In the genomic region with DNA sequence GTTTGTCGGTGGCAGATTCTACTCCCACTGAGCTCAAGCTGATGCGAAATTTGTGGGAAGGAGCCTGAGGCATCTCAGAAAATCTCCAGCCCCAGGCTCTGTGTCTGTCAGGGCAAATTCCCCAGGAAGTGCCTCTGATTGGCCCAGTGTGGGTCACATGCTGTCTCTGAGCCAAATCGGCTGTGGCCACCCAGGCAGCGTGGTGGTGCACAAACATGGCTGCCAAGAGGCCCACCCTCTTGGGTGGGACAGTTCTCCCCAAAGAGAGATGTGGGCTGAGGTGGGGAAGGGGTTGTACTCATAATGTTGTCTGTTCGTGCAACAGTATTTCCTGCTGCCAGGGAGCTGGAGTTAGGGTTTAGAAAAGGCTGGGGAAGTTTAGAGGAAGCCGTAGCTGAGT, we compare ENCODE assay signal across 15 cellular contexts.
A peak's percentile ranks its signal among the peaks of the same experiment; 100 is the strongest.
DNase-seq lines count a peak whose midpoint lies in the region; ATAC-seq and TF ChIP-seq lines count a peak whose summit lies in the region.
"Had no signal": no experiment of that assay in that cellular context is flagged by ENCODE, and none has a peak within 500 bp of the region (broad histone marks: within the 10 kb centered on the region; RNA-seq: fewer than 3 reads in every experiment).

No MANE protein-coding gene starts in this region.

- H3K27ac ChIP-seq in HCT116 (ENCODE audit: low read depth, low read length) (no peak overlapping the region), MM.1S (ENCODE audit: low read length) (no peak overlapping the region), SU-DHL-6 (ENCODE audit: low read depth, low read length) (no peak overlapping the region), esophagus muscularis mucosa (replicated peaks in 1 of 4) (no peak overlapping the region)
- H3K27ac ChIP-seq: C4-2B had no signal

- H3K27me3 ChIP-seq in HCT116 (ENCODE audit: insufficient read depth, low read length) (0 out of 2 replicates have a peak, but pooled peaks cover 7% of the 10 kb centered on the region), MM.1S (replicated peaks; ENCODE audit: insufficient read depth, low read length) (peaks cover 3% of the 10 kb centered on the region; the same call in 1 of the 2 replicates), SU-DHL-6 (ENCODE audit: low read length) (no peaks in the 10 kb centered on the region), esophagus muscularis mucosa (peaks cover 0 to 33% (median 0%) of the 10 kb centered on the region in 4 donors)

- ATAC-seq in HCT116 (peak; percentile 81), HG03097 (IDR thresholded peaks at IDR 0.05; ENCODE audit: low FRiP score, unreplicated experiment) (no peak)
- no peak for ATAC-seq in effector memory CD8-positive, alpha-beta T cell (replicated peaks)
- ATAC-seq: T-helper 17 cell had no signal

- no peaks in the 10 kb centered on the region for H3K4me1 Mint-ChIP-seq in effector memory CD8-positive, alpha-beta T cell (ENCODE audit: low read depth in 2 of 2)
- H3K4me1 Mint-ChIP-seq: T-helper 17 cell had no signal

- no TSS peak for BruUV-seq in HCT116 (replicated peaks; lab: Mats Ljungman, UMichigan)

- H3K9me3 ChIP-seq in HCT116 (ENCODE audit: control insufficient read depth in 1 of 2, insufficient read depth in 1 of 2, low read depth in 1 of 2, low read length in 2 of 2), result no peaks in the 10 kb centered on the region
- H3K9me3 ChIP-seq in MM.1S (replicated peaks; ENCODE audit: insufficient read depth, low read length), result no peaks in the 10 kb centered on the region
- H3K9me3 ChIP-seq in SU-DHL-6 (ENCODE audit: insufficient read depth, low read length), result no peaks in the 10 kb centered on the region
- H3K9me3 ChIP-seq in esophagus muscularis mucosa, result no peaks in the 10 kb centered on the region

- TF ChIP-seq EP300 in esophagus muscularis mucosa (IDR thresholded peaks at IDR 0.05), result no peak

- H3K36me3 ChIP-seq in HCT116 (ENCODE audit: control insufficient read depth in 1 of 2, insufficient read depth in 2 of 2, low read length in 2 of 2) (no peaks in the 10 kb centered on the region), MM.1S (replicated peaks; ENCODE audit: insufficient read depth, low read length) (no peaks in the 10 kb centered on the region), SU-DHL-6 (ENCODE audit: low read length) (no peaks in the 10 kb centered on the region), esophagus muscularis mucosa (no peaks in the 10 kb centered on the region)

- H3K4me3 ChIP-seq in HCT116 (replicated peaks in 1 of 2; ENCODE audit: low read depth in 1 of 2, low read length in 2 of 2) (no peak overlapping the region), MM.1S (ENCODE audit: low read length) (no peak overlapping the region), SU-DHL-6 (ENCODE audit: insufficient read depth, low read length, poor library complexity, severe bottlenecking) (no peak overlapping the region), esophagus muscularis mucosa (no peak overlapping the region)

- WGBS in esophagus muscularis mucosa, result 84% methylated on average over 3 of the region's 6 CpGs

- CTCF ChIA-PET in HCT116 (lab: Charles Lee), result no interaction called here

- no peaks in the 10 kb centered on the region for H3K4me1 ChIP-seq in HCT116 (ENCODE audit: control insufficient read depth in 1 of 2, insufficient read depth in 2 of 2, low read length in 2 of 2)
- H3K4me1 ChIP-seq in MM.1S (ENCODE audit: low read length), result no peaks in the 10 kb centered on the region
- no peaks in the 10 kb centered on the region for H3K4me1 ChIP-seq in esophagus muscularis mucosa

- no peak overlapping the region for H3K9ac ChIP-seq in HCT116 (ENCODE audit: low read length)
- H3K9ac ChIP-seq in MM.1S (ENCODE audit: low read length), result no peak overlapping the region
- no peak overlapping the region for H3K9ac ChIP-seq in SU-DHL-6 (ENCODE audit: low read length)

- no peaks in the 10 kb centered on the region for H3K36me3 Mint-ChIP-seq in effector memory CD8-positive, alpha-beta T cell (ENCODE audit: insufficient read depth)

- H3K4me3 Mint-ChIP-seq in effector memory CD8-positive, alpha-beta T cell, result no peak overlapping the region
- H3K4me3 Mint-ChIP-seq: T-helper 17 cell had no signal

- H3K79me2 ChIP-seq in HCT116 (ENCODE audit: insufficient read depth, low read length) (no peaks in the 10 kb centered on the region), MM.1S (ENCODE audit: low read length) (no peaks in the 10 kb centered on the region), SU-DHL-6 (ENCODE audit: insufficient read depth, low read length) (no peaks in the 10 kb centered on the region)

- H3K27me3 Mint-ChIP-seq in effector memory CD8-positive, alpha-beta T cell, result peaks cover 20 to 33% of the 10 kb centered on the region in 2 donors

- H3K4me2 ChIP-seq in HCT116 (ENCODE audit: low read length), result peak overlapping the region; percentile 24; the same call in 1 of the 2 replicates
- H3K4me2 ChIP-seq in MM.1S (ENCODE audit: low read depth, low read length), result peak overlapping the region; percentile 28; the same call in 1 of the 2 replicates
- H3K4me2 ChIP-seq in SU-DHL-6 (ENCODE audit: low read depth, low read length, poor library complexity, severe bottlenecking), result no peak overlapping the region

- H3K27ac Mint-ChIP-seq in effector memory CD8-positive, alpha-beta T cell, result no peak overlapping the region
- H3K27ac Mint-ChIP-seq: T-helper 17 cell had no signal

- H3K9me2 ChIP-seq in HCT116 (ENCODE audit: insufficient read depth) (no peaks in the 10 kb centered on the region), MM.1S (replicated peaks; ENCODE audit: insufficient read depth, low read length) (no peaks in the 10 kb centered on the region), SU-DHL-6 (replicated peaks; ENCODE audit: insufficient read depth, low read length) (no peaks in the 10 kb centered on the region)

- no peak for TF ChIP-seq RAD21 in HCT116 (IDR thresholded peaks at IDR 0.05; ENCODE audit: low read depth)

- RAD21 ChIA-PET in HCT116 (lab: Charles Lee; ENCODE audit: low non-redundant PET in 1 of 2, low total read pairs in 2 of 2, uncharacterized antibody in 2 of 2, unreplicated experiment in 2 of 2), result no interaction called here

- no peak for TF ChIP-seq POLR2A in HCT116 (IDR thresholded peaks at IDR 0.05; ENCODE audit: borderline replicate concordance, extremely low read depth, insufficient read depth, insufficient read length)
- TF ChIP-seq POLR2A in esophagus muscularis mucosa (IDR thresholded peaks at IDR 0.05; ENCODE audit: low read depth), result no peak

- no peaks in the 10 kb centered on the region for H3K9me3 Mint-ChIP-seq in effector memory CD8-positive, alpha-beta T cell

- POLR2A ChIA-PET in HCT116 (lab: Charles Lee), result no interaction called here

- TF ChIP-seq CTCF in HCT116 (IDR thresholded peaks at IDR 0.05 in 2 of 3, conservative IDR thresholded peaks at IDR 0.05 in 1 of 3; ENCODE audit: borderline replicate concordance in 1 of 3, insufficient read depth in 1 of 3, low read depth in 2 of 3, low read length in 2 of 3), result no peak
- no peak for TF ChIP-seq CTCF in MM.1S (IDR thresholded peaks at IDR 0.05; ENCODE audit: low read length)
- no peak for TF ChIP-seq CTCF in SU-DHL-6 (IDR thresholded peaks at IDR 0.05; ENCODE audit: insufficient read depth, low read length, poor library complexity, severe bottlenecking)
- TF ChIP-seq CTCF in subcutaneous adipose tissue (IDR thresholded peaks at IDR 0.05; ENCODE audit: low read depth), result peak; percentile 20
- no peak for TF ChIP-seq CTCF in esophagus muscularis mucosa (IDR thresholded peaks at IDR 0.05)

- H2AFZ ChIP-seq in HCT116 (ENCODE audit: low read depth, low read length, poor library complexity, severe bottlenecking), result no peak overlapping the region
- peak overlapping the region; percentile 23 for H2AFZ ChIP-seq in MM.1S (ENCODE audit: low read length)
- peak overlapping the region; percentile 5 for H2AFZ ChIP-seq in SU-DHL-6 (ENCODE audit: low read depth, low read length, severe bottlenecking)

- H4K20me1 ChIP-seq in HCT116 (ENCODE audit: insufficient read depth) (no peaks in the 10 kb centered on the region), MM.1S (ENCODE audit: insufficient read depth, low read length) (no peaks in the 10 kb centered on the region), SU-DHL-6 (ENCODE audit: low read depth, low read length) (no peaks in the 10 kb centered on the region)

- intact Hi-C loops in HCT116 (cut with micrococcal nuclease) (no loop called here), esophagus muscularis mucosa (cut with DNase I) (no loop called here)

- H3F3A ChIP-seq in MM.1S (ENCODE audit: insufficient read depth, low read length) (no peaks in the 10 kb centered on the region), SU-DHL-6 (ENCODE audit: insufficient read depth) (no peaks in the 10 kb centered on the region)

- DNase-seq in HCT116 (ENCODE audit: low read depth, low spot score) (no peak), MM.1S (no peak), esophagus muscularis mucosa (ENCODE audit: extremely low spot score) (no peak)
- DNase-seq in effector memory CD8-positive, alpha-beta T cell, result no peak
- DNase-seq: COR-L47, Kasumi-1, NCI-H1417 treated with DMSO at 0.1 percent for 48 hours, NCI-H2029 treated with DMSO at 0.1 percent for 48 hours, NCI-H524, SHP77 treated with DMSO at 0.1 percent for 48 hours, T-helper 17 cell had no signal

TF ChIP-seq in HCT116, 20 proteins besides CTCF, POLR2A, EP300 and RAD21 (continues in another document):
- TF ChIP-seq, protein P1, sequence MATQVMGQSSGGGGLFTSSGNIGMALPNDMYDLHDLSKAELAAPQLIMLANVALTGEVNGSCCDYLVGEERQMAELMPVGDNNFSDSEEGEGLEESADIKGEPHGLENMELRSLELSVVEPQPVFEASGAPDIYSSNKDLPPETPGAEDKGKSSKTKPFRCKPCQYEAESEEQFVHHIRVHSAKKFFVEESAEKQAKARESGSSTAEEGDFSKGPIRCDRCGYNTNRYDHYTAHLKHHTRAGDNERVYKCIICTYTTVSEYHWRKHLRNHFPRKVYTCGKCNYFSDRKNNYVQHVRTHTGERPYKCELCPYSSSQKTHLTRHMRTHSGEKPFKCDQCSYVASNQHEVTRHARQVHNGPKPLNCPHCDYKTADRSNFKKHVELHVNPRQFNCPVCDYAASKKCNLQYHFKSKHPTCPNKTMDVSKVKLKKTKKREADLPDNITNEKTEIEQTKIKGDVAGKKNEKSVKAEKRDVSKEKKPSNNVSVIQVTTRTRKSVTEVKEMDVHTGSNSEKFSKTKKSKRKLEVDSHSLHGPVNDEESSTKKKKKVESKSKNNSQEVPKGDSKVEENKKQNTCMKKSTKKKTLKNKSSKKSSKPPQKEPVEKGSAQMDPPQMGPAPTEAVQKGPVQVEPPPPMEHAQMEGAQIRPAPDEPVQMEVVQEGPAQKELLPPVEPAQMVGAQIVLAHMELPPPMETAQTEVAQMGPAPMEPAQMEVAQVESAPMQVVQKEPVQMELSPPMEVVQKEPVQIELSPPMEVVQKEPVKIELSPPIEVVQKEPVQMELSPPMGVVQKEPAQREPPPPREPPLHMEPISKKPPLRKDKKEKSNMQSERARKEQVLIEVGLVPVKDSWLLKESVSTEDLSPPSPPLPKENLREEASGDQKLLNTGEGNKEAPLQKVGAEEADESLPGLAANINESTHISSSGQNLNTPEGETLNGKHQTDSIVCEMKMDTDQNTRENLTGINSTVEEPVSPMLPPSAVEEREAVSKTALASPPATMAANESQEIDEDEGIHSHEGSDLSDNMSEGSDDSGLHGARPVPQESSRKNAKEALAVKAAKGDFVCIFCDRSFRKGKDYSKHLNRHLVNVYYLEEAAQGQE (IDR thresholded peaks at IDR 0.05; ENCODE audit: low read depth), result no peak
- TF ChIP-seq FOSL1 (IDR thresholded peaks at IDR 0.05; ENCODE audit: low read depth), result no peak
